22 cellular contexts compared by ENCODE assay signal in genomic region chr10:128091636-128092210, GRCh38. TPM values are rescaled to one million over a fixed set of nuclear protein-coding genes. Genes with fewer than 3 reads are reported as not detected.
DNase-seq lines count a peak whose midpoint lies in the region; ATAC-seq and TF ChIP-seq lines count a peak whose summit lies in the region.
"Had no signal": no experiment of that assay in that cellular context is flagged by ENCODE, and none has a peak within 500 bp of the region (broad histone marks: within the 10 kb centered on the region; RNA-seq: fewer than 3 reads in every experiment).

No MANE protein-coding gene starts in this region.

- 78 to 85% methylated on average over 11 to 17 of the region's 17 CpGs for WGBS in endodermal cell (ENCODE audit: insufficient coverage in 1 of 2, insufficient read length in 1 of 2), 2 experiments

- H3K27ac Mint-ChIP-seq in endodermal cell (no peak overlapping the region), type B pancreatic cell (no peak overlapping the region)
- H3K27ac Mint-ChIP-seq: CD4-positive, alpha-beta T cell had no signal

- in situ Hi-C loops in ACHN (cut with HindIII; ENCODE audit: low pct_ligation_motif_present, low pct_unique_long_range_greater_than_20kb, low sequenced_read_pairs): no loop called here

- H3K4me1 ChIP-seq in Karpas-422 (ENCODE audit: low read length): peaks cover 9% of the 10 kb centered on the region
- no peaks in the 10 kb centered on the region for H3K4me1 ChIP-seq in endodermal cell (ENCODE audit: control insufficient read depth, insufficient read depth, low read length)
- H3K4me1 ChIP-seq in SJCRH30: peaks cover 16% of the 10 kb centered on the region

- H3K4me2 ChIP-seq in Karpas-422 (ENCODE audit: low read depth, low read length, poor library complexity, severe bottlenecking): no peak overlapping the region

- H3K36me3 Mint-ChIP-seq in endodermal cell (ENCODE audit: low read depth) (peaks cover under 1% of the 10 kb centered on the region), type B pancreatic cell (no peaks in the 10 kb centered on the region)

- ATAC-seq in GM21717 (IDR thresholded peaks at IDR 0.05; ENCODE audit: unreplicated experiment): no peak
- ATAC-seq: SK-N-SH treated with all-trans-retinoic acid at 6 μM for 48 hours had no signal

- H3K27me3 Mint-ChIP-seq in endodermal cell (ENCODE audit: insufficient read depth) (no peaks in the 10 kb centered on the region), type B pancreatic cell (peaks cover 12% of the 10 kb centered on the region)
- H3K27me3 Mint-ChIP-seq: CD4-positive, alpha-beta T cell had no signal

- H2AFZ ChIP-seq in Karpas-422 (ENCODE audit: low read length): no peak overlapping the region

- H3K4me3 Mint-ChIP-seq in endodermal cell: no peak overlapping the region
- no peak overlapping the region for H3K4me3 Mint-ChIP-seq in type B pancreatic cell
- H3K4me3 Mint-ChIP-seq: CD4-positive, alpha-beta T cell had no signal

- no peaks in the 10 kb centered on the region for H3K9me2 ChIP-seq in Karpas-422 (replicated peaks; ENCODE audit: insufficient read depth, low read length)

- H3K4me1 Mint-ChIP-seq in endodermal cell (no peaks in the 10 kb centered on the region), type B pancreatic cell (ENCODE audit: unreplicated experiment) (no peaks in the 10 kb centered on the region)

- no peak overlapping the region for H3K27ac ChIP-seq in Karpas-422 (ENCODE audit: low read length)
- H3K27ac ChIP-seq in endodermal cell (ENCODE audit: low read depth, low read length): no peak overlapping the region
- no peak overlapping the region for H3K27ac ChIP-seq in SJCRH30

- H3K9me3 ChIP-seq in Karpas-422 (ENCODE audit: low read length) (no peaks in the 10 kb centered on the region), endodermal cell (ENCODE audit: control insufficient read depth, low read length) (no peaks in the 10 kb centered on the region), SJCRH30 (replicated peaks) (no peaks in the 10 kb centered on the region)
- H3K9me3 ChIP-seq: MG63 had no signal

- no peaks in the 10 kb centered on the region for H3K27me3 ChIP-seq in Karpas-422 (ENCODE audit: low read length)
- H3K27me3 ChIP-seq in endodermal cell (ENCODE audit: control insufficient read depth, insufficient read depth, low read length, poor library complexity, severe bottlenecking): no peaks in the 10 kb centered on the region
- H3K27me3 ChIP-seq in SJCRH30: no peaks in the 10 kb centered on the region
- H3K27me3 ChIP-seq: MG63 had no signal

- H3K9me3 Mint-ChIP-seq in endodermal cell: no peaks in the 10 kb centered on the region
- no peaks in the 10 kb centered on the region for H3K9me3 Mint-ChIP-seq in type B pancreatic cell
- H3K9me3 Mint-ChIP-seq: CD4-positive, alpha-beta T cell had no signal

- no peak overlapping the region for H3K9ac ChIP-seq in Karpas-422 (ENCODE audit: low read length)
- no peak overlapping the region for H3K9ac ChIP-seq in endodermal cell (ENCODE audit: extremely low read depth, low read length, poor library complexity, severe bottlenecking)

- H3K4me3 ChIP-seq in Karpas-422 (ENCODE audit: low read length): no peak overlapping the region
- no peak overlapping the region for H3K4me3 ChIP-seq in endodermal cell (ENCODE audit: low read length)
- no peak overlapping the region for H3K4me3 ChIP-seq in SJCRH30
- H3K4me3 ChIP-seq: MG63 had no signal

- H3K79me2 ChIP-seq in Karpas-422 (ENCODE audit: low read length): no peaks in the 10 kb centered on the region

- peak; percentile 71 for TF ChIP-seq CTCF in endodermal cell (conservative IDR thresholded peaks at IDR 0.05)
- TF ChIP-seq CTCF in type B pancreatic cell (conservative IDR thresholded peaks at IDR 0.05): no peak

- H4K20me1 ChIP-seq in Karpas-422 (ENCODE audit: insufficient read depth, low read depth, low read length): no peaks in the 10 kb centered on the region

- H3K36me3 ChIP-seq in Karpas-422 (ENCODE audit: insufficient read depth, low read length): no peaks in the 10 kb centered on the region
- H3K36me3 ChIP-seq in endodermal cell (ENCODE audit: control insufficient read depth, insufficient read depth, low read length): no peaks in the 10 kb centered on the region
- H3K36me3 ChIP-seq in SJCRH30: peaks cover 9% of the 10 kb centered on the region; the same call in 1 of the 2 replicates

- DNase-seq in Daoy (ENCODE audit: low read depth) (peak; percentile 25), Karpas-422 (peak; percentile 48), endodermal cell (peak; percentile 83), islet precursor cell (peak; percentile 63), type B pancreatic cell (ENCODE audit: extremely low spot score, unreplicated experiment) (no peak), SJCRH30 (no peak), ACHN (no peak)
- DNase-seq: CD4-positive, alpha-beta T cell; DMS153; HCEC 1CT; NCI-H1048; NCI-H1436; NCI-H1930; NCI-H2171 treated with DMSO at 0.1 percent for 48 hours; NCI-H446; NCI-H526 treated with DMSO at 0.1 percent for 48 hours; NK-92 treated with Interleukin-12 subunit alpha and Interleukin-12 subunit beta, amount 100 ng/mL, for 24 hours; OCI-M1; SHP77 had no signal

RNA-seq across cellular contexts. Expression of gene MKI67, which starts 34.5 kb away (rescaled TPM):
- total RNA-seq in Daoy (2014; rRNA removed; shearing (Covaris generic)): 23.1 and 32.2 TPM in 2 replicates
- 23.7 and 33.1 TPM in 2 replicates for total RNA-seq in Karpas-422 (2014; rRNA removed; shearing (Covaris generic); ENCODE audit: low replicate concordance)
- total RNA-seq in endodermal cell (10 to 100 TPM; 74.8 to 90.5 TPM), type B pancreatic cell (ENCODE audit: low replicate concordance) (40.5 and 104 TPM in 2 replicates)
- 66.5 TPM for polyA plus RNA-seq in endodermal cell (2013, experiment 1 of 2)
- 75.5 TPM for polyA plus RNA-seq in endodermal cell (2013, experiment 2 of 2)
- total RNA-seq in SJCRH30 (2014; rRNA removed; shearing (Covaris generic)): 84.9 and 90.0 TPM in 2 replicates

Comparison
In these comparisons a context has a peak if more than half of its experiments do, and no peak if none do; other contexts are left out.
1. DNase-seq: peak in Daoy (single experiment), Karpas-422 (single experiment), endodermal cell (single experiment) and islet precursor cell (single experiment); none in type B pancreatic cell (single experiment), SJCRH30 (0 of 2) and ACHN (single experiment).